Comparison of ENCODE assay signal across 5 cellular contexts in genomic region chr1:75647183-75647582, GRCh38. TPM values are rescaled to one million over a fixed set of nuclear protein-coding genes. Genes with fewer than 3 reads are reported as not detected.
"Had no signal": no experiment of that assay in that cellular context is flagged by ENCODE, and none has a peak within 500 bp of the region (broad histone marks: within the 10 kb centered on the region; RNA-seq: fewer than 3 reads in every experiment).

No MANE protein-coding gene starts in this region.

RNA-seq across cellular contexts. Expression of gene SLC44A5, which starts 36.3 kb away (rescaled TPM):
- total RNA-seq: activated CD4-positive, alpha-beta T cell treated with anti-CD3 and anti-CD28 coated beads for 36 hours; activated CD4-positive, alpha-beta T cell treated with anti-CD3 and anti-CD28 coated beads, Interleukin-2, amount 10 ng/mL, durations not matched to agents 24 days and 14 days; activated CD4-positive, alpha-beta T cell treated with anti-CD3 and anti-CD28 coated beads, Interleukin-2, amount 10 ng/mL, durations not matched to agents 7 days and 5 days; T-helper 1 cell treated with Interleukin-12 subunit alpha and Interleukin-12 subunit beta and Interleukin-4 antibody, amounts not matched to agents 30 ng/mL and 1 ng/mL, for 36 hours; T-helper 2 cell treated with Interferon-gamma antibody and Interleukin-4, amounts not matched to agents 100 ng/mL and 5 ng/mL, for 36 hours had no signal
